Comparison of ENCODE assay signal across 10 cellular contexts in genomic region chr9:5566054-5566618, GRCh38. TPM values are rescaled to one million over a fixed set of nuclear protein-coding genes. Genes with fewer than 3 reads are reported as not detected.
DNase-seq lines count a peak whose midpoint lies in the region; ATAC-seq, FAIRE-seq and TF ChIP-seq lines count a peak whose summit lies in the region.
"Had no signal": no experiment of that assay in that cellular context is flagged by ENCODE, and none has a peak within 500 bp of the region (broad histone marks: within the 10 kb centered on the region; RNA-seq: fewer than 3 reads in every experiment).

No MANE protein-coding gene starts in this region.

- DNase-seq in GM23338 (ENCODE audit: low spot score), result no peak
- no peak for DNase-seq in IMR-90
- DNase-seq in renal cortical epithelial cell (ENCODE audit: low read depth), result peak; percentile 96
- DNase-seq in erythroblast (lab: John Stamatoyannopoulos, UW), result no peak
- DNase-seq in D721Med (ENCODE audit: insufficient read length, low spot score), result no peak
- no peak for DNase-seq in chondrocyte (ENCODE audit: low spot score)
- DNase-seq: activated CD4-positive, alpha-beta T cell treated with anti-CD3 and anti-CD28 coated beads, Interleukin-2, amount 10 ng/mL, durations not matched to agents 24 days and 14 days; NCI-H1092 treated with DMSO at 0.1 percent for 48 hours had no signal

- no peak for TF ChIP-seq POLR2A in IMR-90 (IDR thresholded peaks at IDR 0.05; ENCODE audit: low read depth, low read length)
- TF ChIP-seq POLR2A in erythroblast (IDR thresholded peaks at IDR 0.05; ENCODE audit: low read length), result no peak

- H4K91ac ChIP-seq in IMR-90 (ENCODE audit: insufficient read depth, low read depth, low read length), result no peak overlapping the region

- no peaks in the 10 kb centered on the region; the same call in 1 of the 2 replicates for H3K27me3 ChIP-seq in GM23338 (ENCODE audit: insufficient read depth)
- H3K27me3 ChIP-seq in IMR-90 (ENCODE audit: control insufficient read depth, insufficient read depth, low read length), result no peaks in the 10 kb centered on the region

- H3K9me2 ChIP-seq in GM23338 (ENCODE audit: insufficient read depth), result no peaks in the 10 kb centered on the region

- H3K4me3 ChIP-seq in GM23338 (no peak overlapping the region), IMR-90 (ENCODE audit: insufficient read depth, low read depth, low read length) (no peak overlapping the region)

- BruUV-seq in IMR-90 (replicated peaks; lab: Mats Ljungman, UMichigan), result no TSS peak

- intact Hi-C loops in IMR-90 (cut with micrococcal nuclease), result no loop called here

- H3K27me3 Mint-ChIP-seq in GM23338 (ENCODE audit: insufficient read depth, low read depth, poor library complexity) (no peaks in the 10 kb centered on the region), chondrocyte (ENCODE audit: low read depth) (no peaks in the 10 kb centered on the region)
- H3K27me3 Mint-ChIP-seq: activated CD4-positive, alpha-beta T cell treated with anti-CD3 and anti-CD28 coated beads, Interleukin-2, amount 10 ng/mL, durations not matched to agents 24 days and 14 days had no signal

- H2BK15ac ChIP-seq in IMR-90 (ENCODE audit: low read depth, low read length), result no peak overlapping the region; the same call in 2 of the 3 replicates

- no peak overlapping the region for H3K4me2 ChIP-seq in GM23338
- H3K4me2 ChIP-seq in IMR-90 (ENCODE audit: low read depth, low read length), result no peak overlapping the region

- ATAC-seq in GM18907 (IDR thresholded peaks at IDR 0.05; ENCODE audit: unreplicated experiment), result peak; percentile 75
- ATAC-seq in GM23338, result no peak
- no peak for ATAC-seq in IMR-90 (ENCODE audit: low read depth)
- ATAC-seq: left lobe of liver had no signal

- 0 out of 2 replicates have a peak overlapping the region, but pooled peaks have one; percentile 0 for H2BK120ac ChIP-seq in IMR-90 (ENCODE audit: low read depth, low read length)

- H3K9me1 ChIP-seq in IMR-90 (ENCODE audit: insufficient read depth, low read length), result peaks cover 8% of the 10 kb centered on the region

- H3K79me2 ChIP-seq in GM23338 (replicated peaks; ENCODE audit: insufficient read depth), result no peaks in the 10 kb centered on the region

- no peak overlapping the region for H3K23ac ChIP-seq in IMR-90 (ENCODE audit: low read depth, low read length)

- H3K4me1 ChIP-seq in GM23338 (ENCODE audit: insufficient read depth), result peaks cover 5% of the 10 kb centered on the region; the same call in 1 of the 2 replicates
- peaks cover 3% of the 10 kb centered on the region; the same call in 1 of the 2 replicates for H3K4me1 ChIP-seq in IMR-90 (ENCODE audit: control insufficient read depth, insufficient read depth, low read length)

- POLR2A ChIA-PET in IMR-90 (lab: Charles Lee; ENCODE audit: unreplicated experiment), result no interaction called here

- in situ Hi-C loops in IMR-90 (cut with MboI; ENCODE audit: low sequenced_read_pairs), result loop anchor here (10.0 kb wide), 1 partner anchor 61 kb away; no protein-coding TSS in a partner anchor

- H3K27ac Mint-ChIP-seq in GM23338, result no peak overlapping the region
- H3K27ac Mint-ChIP-seq in chondrocyte (ENCODE audit: unreplicated experiment), result no peak overlapping the region
- H3K27ac Mint-ChIP-seq: activated CD4-positive, alpha-beta T cell treated with anti-CD3 and anti-CD28 coated beads, Interleukin-2, amount 10 ng/mL, durations not matched to agents 24 days and 14 days had no signal

- H3K27ac ChIP-seq in GM23338 (ENCODE audit: low read depth) (no peak overlapping the region), IMR-90 (ENCODE audit: insufficient read depth, low read length) (no peak overlapping the region)

- peak overlapping the region; percentile 15 for H2BK5ac ChIP-seq in IMR-90 (ENCODE audit: low read depth, low read length, poor library complexity, severe bottlenecking)

- no peaks in the 10 kb centered on the region for H3F3A ChIP-seq in GM23338 (replicated peaks; ENCODE audit: low read depth)

- TF ChIP-seq RAD21 in IMR-90 (IDR thresholded peaks at IDR 0.05; ENCODE audit: low read length), result no peak

- H3K9me3 Mint-ChIP-seq in GM23338 (no peaks in the 10 kb centered on the region; the same call in 2 of the 3 replicates), chondrocyte (ENCODE audit: low read depth) (peaks cover 5% of the 10 kb centered on the region)

- H4K20me1 ChIP-seq in GM23338 (replicated peaks; ENCODE audit: insufficient read depth) (no peaks in the 10 kb centered on the region), IMR-90 (ENCODE audit: insufficient read depth, low read length) (no peaks in the 10 kb centered on the region)

- H3K9me3 ChIP-seq in IMR-90 (ENCODE audit: control insufficient read depth, insufficient read depth, low read length), result no peaks in the 10 kb centered on the region

- peak overlapping the region; percentile 83; the same call in 1 of the 2 replicates for H3K18ac ChIP-seq in IMR-90 (ENCODE audit: low read depth, low read length)

- H4K5ac ChIP-seq in IMR-90 (ENCODE audit: low read depth, low read length), result peak overlapping the region; percentile 81; the same call in 1 of the 2 replicates

- peak overlapping the region in 1 of 2 experiments; percentile 4; a peak in 1 of 4 replicates for H4K8ac ChIP-seq in IMR-90 (ENCODE audit: low read depth in 2 of 2, low read length in 2 of 2)

- H2AK9ac ChIP-seq in IMR-90 (replicated peaks; ENCODE audit: low read depth, low read length, poor library complexity), result no peak overlapping the region

- no peak overlapping the region for H3K9ac ChIP-seq in IMR-90 (ENCODE audit: low read depth, low read length)

- H3K14ac ChIP-seq in IMR-90 (replicated peaks; ENCODE audit: low read depth, low read length), result no peak overlapping the region

- H3K56ac ChIP-seq in IMR-90 (ENCODE audit: extremely low read depth, insufficient read depth, low read length), result no peak overlapping the region

- FAIRE-seq in D721Med (lab: Jason Lieb, UNC), result no peak

- WGBS in IMR-90 (ENCODE audit: extremely low coverage in 2 of 2, insufficient read length in 1 of 2), 2 experiments, result 100% methylated on average over 1 of the region's 6 CpGs; no CpG with 5 or more reads in 1 of the 2 experiments

- dilution Hi-C loops in IMR-90 (cut with HindIII; ENCODE audit: low sequenced_read_pairs, unreplicated experiment), result no loop called here

- no peaks in the 10 kb centered on the region for H3K36me3 Mint-ChIP-seq in GM23338 (ENCODE audit: low read depth)
- H3K36me3 Mint-ChIP-seq in chondrocyte (ENCODE audit: low read depth), result peaks cover 2% of the 10 kb centered on the region

- peak overlapping the region; percentile 3; the same call in 1 of the 2 replicates for H2BK20ac ChIP-seq in IMR-90 (ENCODE audit: low read depth, low read length)

- H3K79me1 ChIP-seq in IMR-90 (ENCODE audit: low read depth in 1 of 2, low read length in 2 of 2), result peaks cover 0 to 11% of the 10 kb centered on the region in 2 experiments; a peak in 2 of 4 replicates

- H3K4ac ChIP-seq in IMR-90 (ENCODE audit: low read depth, low read length), result no peak overlapping the region

- CTCF ChIA-PET in IMR-90 (lab: Yijun Ruan, JAX), result no interaction called here

- H2AFZ ChIP-seq in GM23338 (peak overlapping the region; percentile 91), IMR-90 (replicated peaks; ENCODE audit: low read length, poor library complexity) (no peak overlapping the region)

- H3K4me1 Mint-ChIP-seq in GM23338, result peaks cover 5% of the 10 kb centered on the region; the same call in 2 of the 3 replicates
- H3K4me1 Mint-ChIP-seq in chondrocyte (ENCODE audit: low read depth), result peaks cover 12% of the 10 kb centered on the region

- TF ChIP-seq CTCF in GM23338 (conservative IDR thresholded peaks at IDR 0.05; ENCODE audit: low read depth in 2 of 2) (no peak), IMR-90 (conservative IDR thresholded peaks at IDR 0.05; ENCODE audit: low read depth, low read length) (no peak), D721Med (IDR thresholded peaks at IDR 0.05; ENCODE audit: insufficient read depth, missing control alignments) (no peak), chondrocyte (IDR thresholded peaks at IDR 0.05) (no peak)

- H2AK5ac ChIP-seq in IMR-90 (ENCODE audit: low read depth, low read length), result no peak overlapping the region

- H3K4me3 Mint-ChIP-seq in GM23338, result no peak overlapping the region
- no peak overlapping the region for H3K4me3 Mint-ChIP-seq in chondrocyte (ENCODE audit: unreplicated experiment)
- H3K4me3 Mint-ChIP-seq: activated CD4-positive, alpha-beta T cell treated with anti-CD3 and anti-CD28 coated beads, Interleukin-2, amount 10 ng/mL, durations not matched to agents 24 days and 14 days had no signal

- H3K36me3 ChIP-seq in GM23338 (ENCODE audit: insufficient read depth) (no peaks in the 10 kb centered on the region), IMR-90 (ENCODE audit: control insufficient read depth, insufficient read depth, low read length) (peaks cover 14% of the 10 kb centered on the region)

TF ChIP-seq in GM23338, 12 proteins besides CTCF, POLR2A, EP300 and RAD21 (continues in another document):
- TF ChIP-seq NANOG (IDR thresholded peaks at IDR 0.05; ENCODE audit: borderline replicate concordance), result no peak
- TF ChIP-seq CREB1 (CRISPR knock-in tag; IDR thresholded peaks at IDR 0.05; ENCODE audit: low read depth), result no peak
- TF ChIP-seq JUNB (IDR thresholded peaks at IDR 0.05; ENCODE audit: unreplicated experiment), result no peak

TF ChIP-seq in IMR-90, 13 proteins besides CTCF, POLR2A, EP300 and RAD21 (continues in another document):
- TF ChIP-seq SMC3 (IDR thresholded peaks at IDR 0.05; ENCODE audit: low read depth, low read length) (no peak), FOS (IDR thresholded peaks at IDR 0.05; ENCODE audit: low read depth, low read length) (no peak), NFE2L2 (IDR thresholded peaks at IDR 0.05; ENCODE audit: low read depth, low read length) (no peak), MAFK (IDR thresholded peaks at IDR 0.05; ENCODE audit: low read depth, low read length) (no peak), USF2 (IDR thresholded peaks at IDR 0.05; ENCODE audit: low read depth, low read length) (no peak), MXI1 (IDR thresholded peaks at IDR 0.05; ENCODE audit: borderline replicate concordance, low read depth, low read length) (no peak)

RNA-seq across cellular contexts. Expression of gene PDCD1LG2, which starts 55.8 kb away (rescaled TPM):
- total RNA-seq in GM23338 (2014; rRNA removed; shearing (Covaris generic)), result not detected in 2 replicates
- not detected in 2 replicates for polyA plus RNA-seq in GM23338 (2016; fragmentation: Nextera tagmentation; extraction: Ambion mirVana)
- total RNA-seq in IMR-90 (2012; rRNA removed), result 29.7 and 33.3 TPM in 2 replicates
- 17.3 and 17.5 TPM in 2 replicates for polyA plus RNA-seq in IMR-90 (2012; rRNA removed)
- 5.9 and 8.7 TPM in 2 replicates for polyA plus RNA-seq in IMR-90 (2012; cell fraction: cytosol; rRNA removed)
- 2.5 and 10.4 TPM in 2 replicates for polyA plus RNA-seq in IMR-90 (2012; cell fraction: nucleus; rRNA removed; ENCODE audit: low replicate concordance)
- 1.9 and 6.1 TPM in 2 replicates for total RNA-seq in renal cortical epithelial cell
- total RNA-seq in chondrocyte, result 0.73 to 1.3 TPM (median 1.1 TPM) in 3 replicates
